Comparison of ENCODE assay signal across 8 cellular contexts in genomic region chr5:127031147-127031862, GRCh38. TPM values are rescaled to one million over a fixed set of nuclear protein-coding genes. Genes with fewer than 3 reads are reported as not detected.
DNase-seq lines count a peak whose midpoint lies in the region; ATAC-seq and TF ChIP-seq lines count a peak whose summit lies in the region.

No MANE protein-coding gene starts in this region.

- peaks cover 17% of the 10 kb centered on the region for H3K4me1 Mint-ChIP-seq in activated CD8-positive, alpha-beta T cell treated with anti-CD3 and anti-CD28 coated beads for 36 hours (ENCODE audit: low read depth)
- H3K4me1 Mint-ChIP-seq in glutamatergic neuron (ENCODE audit: low read depth, unreplicated experiment): peaks cover 8% of the 10 kb centered on the region

- H3K4me3 Mint-ChIP-seq in activated CD8-positive, alpha-beta T cell treated with anti-CD3 and anti-CD28 coated beads for 36 hours: peak overlapping the region; percentile 87
- peak overlapping the region; percentile 85 for H3K4me3 Mint-ChIP-seq in glutamatergic neuron (ENCODE audit: unreplicated experiment)

- no peaks in the 10 kb centered on the region for H3K9me3 Mint-ChIP-seq in activated CD8-positive, alpha-beta T cell treated with anti-CD3 and anti-CD28 coated beads for 36 hours
- peaks cover 7% of the 10 kb centered on the region for H3K9me3 Mint-ChIP-seq in glutamatergic neuron (ENCODE audit: unreplicated experiment)

- peak overlapping the region; percentile 68 for H3K27ac Mint-ChIP-seq in activated CD8-positive, alpha-beta T cell treated with anti-CD3 and anti-CD28 coated beads for 36 hours
- H3K27ac Mint-ChIP-seq in glutamatergic neuron (ENCODE audit: unreplicated experiment): peak overlapping the region; percentile 72

- intact Hi-C loops in Right ventricle myocardium inferior (cut with DNase I) (loop anchor here (2.0 to 5.0 kb wide), 2 partner anchors 111 to 184 kb away; no protein-coding TSS in a partner anchor), cardiac septum (cut with DNase I) (loop anchor here (2.0 to 5.0 kb wide), 2 partner anchors 61 to 114 kb away; no protein-coding TSS in a partner anchor)
- intact Hi-C loops in activated CD8-positive, alpha-beta T cell treated with anti-CD3 and anti-CD28 coated beads for 36 hours (cut with micrococcal nuclease): no loop called here

- DNase-seq in Right ventricle myocardium inferior (ENCODE audit: missing footprints): peak; percentile 77
- DNase-seq in cardiac septum (ENCODE audit: low spot score): no peak
- peak; percentile 34 for DNase-seq in activated CD8-positive, alpha-beta T cell treated with anti-CD3 and anti-CD28 coated beads for 36 hours
- peak; percentile 34 for DNase-seq in glutamatergic neuron
- DNase-seq in retinal pigment epithelial cell (ENCODE audit: low read depth): no peak
- DNase-seq in GM20000 (ENCODE audit: low spot score): no peak
- DNase-seq in GOT3 (lab: John Stamatoyannopoulos, UW): no peak

- H3K4me3 ChIP-seq in retinal pigment epithelial cell (ENCODE audit: low read length): peak overlapping the region; percentile 69

- CTCF ChIA-PET in activated CD8-positive, alpha-beta T cell treated with anti-CD3 and anti-CD28 coated beads for 36 hours (lab: Charles Lee): interaction anchor here (0.9 to 1.9 kb wide), 4 partner anchors 15 to 178 kb away, joined by 3 to 8 read pairs (median 4); no protein-coding TSS in a partner anchor

- no peaks in the 10 kb centered on the region for H3K36me3 Mint-ChIP-seq in activated CD8-positive, alpha-beta T cell treated with anti-CD3 and anti-CD28 coated beads for 36 hours (ENCODE audit: low read depth)
- H3K36me3 Mint-ChIP-seq in glutamatergic neuron (ENCODE audit: unreplicated experiment): no peaks in the 10 kb centered on the region

- H3K27me3 Mint-ChIP-seq in activated CD8-positive, alpha-beta T cell treated with anti-CD3 and anti-CD28 coated beads for 36 hours: peaks cover 7% of the 10 kb centered on the region
- peaks cover 4% of the 10 kb centered on the region for H3K27me3 Mint-ChIP-seq in glutamatergic neuron (ENCODE audit: unreplicated experiment)

- no peak for TF ChIP-seq CTCF in activated CD8-positive, alpha-beta T cell treated with anti-CD3 and anti-CD28 coated beads for 36 hours (IDR thresholded peaks at IDR 0.05)
- no peak for TF ChIP-seq CTCF in glutamatergic neuron (IDR thresholded peaks at IDR 0.05; ENCODE audit: partially characterized antibody, unreplicated experiment)
- no peak for TF ChIP-seq CTCF in retinal pigment epithelial cell (conservative IDR thresholded peaks at IDR 0.05; ENCODE audit: low read depth, low read length)
- TF ChIP-seq CTCF in GM20000 (IDR thresholded peaks at IDR 0.05; ENCODE audit: extremely low read depth, missing control alignments): no peak

- no peak for ATAC-seq in Right ventricle myocardium inferior
- ATAC-seq in HG03432 (IDR thresholded peaks at IDR 0.05; ENCODE audit: unreplicated experiment): peak; percentile 21
- no peak for ATAC-seq in activated CD8-positive, alpha-beta T cell treated with anti-CD3 and anti-CD28 coated beads for 36 hours

- POLR2A ChIA-PET in activated CD8-positive, alpha-beta T cell treated with anti-CD3 and anti-CD28 coated beads for 36 hours (lab: Charles Lee): interaction anchor here (0.6 to 3.1 kb wide), 6 partner anchors 9 to 254 kb away, joined by 3 to 14 read pairs (median 3); partner anchors contain the start of genes C5orf63 and LMNB1

RNA-seq across cellular contexts. Expression of gene MARCHF3, which starts 0.9 kb away (rescaled TPM):
- total RNA-seq in Right ventricle myocardium inferior (30.1 TPM), cardiac septum (61.0 TPM), glutamatergic neuron (ENCODE audit: unreplicated experiment) (5.7 TPM)
- 1 to 10 TPM; 6.1 TPM for total RNA-seq in activated CD8-positive, alpha-beta T cell treated with anti-CD3 and anti-CD28 coated beads for 36 hours

RNA-seq across cellular contexts. Expression of gene C5orf63, which starts 42.0 kb away (rescaled TPM):
- total RNA-seq in Right ventricle myocardium inferior (11.4 TPM), cardiac septum (11.5 TPM), glutamatergic neuron (ENCODE audit: unreplicated experiment) (11.8 TPM)
- 1 to 10 TPM; 9.5 TPM for total RNA-seq in activated CD8-positive, alpha-beta T cell treated with anti-CD3 and anti-CD28 coated beads for 36 hours

Comparison
In these comparisons a context has a peak if more than half of its experiments do, and no peak if none do; other contexts are left out.
1. DNase-seq: peak in Right ventricle myocardium inferior (single experiment), activated CD8-positive, alpha-beta T cell treated with anti-CD3 and anti-CD28 coated beads for 36 hours (single experiment) and glutamatergic neuron (single experiment); none in cardiac septum (single experiment), retinal pigment epithelial cell (single experiment), GM20000 (single experiment) and GOT3 (single experiment).